8 cellular contexts compared by ENCODE assay signal in the genomic region with DNA sequence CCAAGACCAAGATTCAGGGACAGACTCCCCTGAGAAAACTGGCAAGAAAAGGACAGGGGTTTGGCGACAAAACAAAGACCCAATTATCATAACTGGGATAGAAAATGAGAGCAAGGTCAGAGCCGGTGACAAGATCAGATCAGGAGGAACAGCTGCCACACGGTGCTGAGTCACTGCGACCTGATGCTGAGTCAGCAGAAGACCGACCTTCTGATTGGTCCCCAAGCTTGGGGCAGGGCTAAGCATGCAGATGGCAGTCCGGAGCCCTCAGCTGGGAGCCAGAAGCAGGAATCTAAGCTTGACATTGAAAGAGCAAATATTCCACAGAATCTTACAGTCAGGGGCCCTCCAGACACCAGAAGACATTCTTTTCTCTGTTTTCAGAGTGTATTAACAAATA. TPM values are rescaled to one million over a fixed set of nuclear protein-coding genes. Genes with fewer than 3 reads are reported as not detected.
DNase-seq lines count a peak whose midpoint lies in the region; ATAC-seq and TF ChIP-seq lines count a peak whose summit lies in the region.

No MANE protein-coding gene starts in this region.

- intact Hi-C loops in posterior cingulate gyrus (cut with DNase I), result no loop called here

- peak overlapping the region; percentile 1 for H3K4me3 Mint-ChIP-seq in glutamatergic neuron (ENCODE audit: unreplicated experiment)

- no peaks in the 10 kb centered on the region for H3K27me3 Mint-ChIP-seq in glutamatergic neuron (ENCODE audit: unreplicated experiment)

- peaks cover 3% of the 10 kb centered on the region for H3K9me3 Mint-ChIP-seq in glutamatergic neuron (ENCODE audit: unreplicated experiment)

- DNase-seq in DMS153 treated with DMSO at 0.1 percent for 48 hours (lab: John Stamatoyannopoulos, UW; ENCODE audit: unreplicated experiment) (peak; percentile 55), HT1080 (ENCODE audit: low read depth) (peak; percentile 88), NCI-H82 (lab: John Stamatoyannopoulos, UW) (peak; percentile 100), glutamatergic neuron (peak; percentile 81), posterior cingulate gyrus (peak in 9 of 10 donors; percentile 28 to 91 (median 54)), SKM-1 treated with dmso at 0.1 percent for 144 hours (lab: John Stamatoyannopoulos, UW; ENCODE audit: unreplicated experiment) (no peak)
- DNase-seq in activated T-cell treated with anti-CD3 and anti-CD28 coated beads, Interleukin-2, amount 50 U/mL, for 48 hours, result peak; percentile 66 to 72

- no peak for TF ChIP-seq CTCF in glutamatergic neuron (IDR thresholded peaks at IDR 0.05; ENCODE audit: partially characterized antibody, unreplicated experiment)

- peak overlapping the region; percentile 65 for H3K27ac Mint-ChIP-seq in glutamatergic neuron (ENCODE audit: unreplicated experiment)

- H3K4me1 Mint-ChIP-seq in glutamatergic neuron (ENCODE audit: low read depth, unreplicated experiment), result peaks cover 7% of the 10 kb centered on the region

- H3K36me3 Mint-ChIP-seq in glutamatergic neuron (ENCODE audit: unreplicated experiment), result no peaks in the 10 kb centered on the region

- ATAC-seq in GM21526 (IDR thresholded peaks at IDR 0.05; ENCODE audit: low FRiP score, unreplicated experiment), result peak; percentile 97

RNA-seq across cellular contexts. Expression of gene ARMH4, which starts 19.1 kb away (rescaled TPM):
- 1.5 and 1.9 TPM in 2 replicates for total RNA-seq in HT1080 (2014; rRNA removed; shearing (Covaris generic))
- polyA plus RNA-seq in HT1080 (2015; cell fraction: cytosol; rRNA removed), result 1.0 and 1.1 TPM in 2 replicates
- 1.2 and 1.3 TPM in 2 replicates for polyA plus RNA-seq in HT1080 (2015; cell fraction: nucleus; rRNA removed)
- 57.1 TPM for total RNA-seq in glutamatergic neuron (ENCODE audit: unreplicated experiment)

RNA-seq across cellular contexts. Expression of gene ACTR10, which starts 28.9 kb away (rescaled TPM):
- total RNA-seq in HT1080 (2014; rRNA removed; shearing (Covaris generic)), result 46.4 and 61.3 TPM in 2 replicates
- 40.4 and 42.5 TPM in 2 replicates for polyA plus RNA-seq in HT1080 (2015; cell fraction: cytosol; rRNA removed)
- polyA plus RNA-seq in HT1080 (2015; cell fraction: nucleus; rRNA removed), result 60.4 and 71.0 TPM in 2 replicates
- 120 TPM for total RNA-seq in glutamatergic neuron (ENCODE audit: unreplicated experiment)

Comparison
In these comparisons a context has a peak if more than half of its experiments do, and no peak if none do; other contexts are left out.
1. RNA of gene ARMH4, which starts 19.1 kb away (total RNA-seq): 57.1 TPM in glutamatergic neuron (single experiment); 1.5 to 1.9 TPM in HT1080; every median in the first group is over 10 times any median in the second.